In the genomic region with DNA sequence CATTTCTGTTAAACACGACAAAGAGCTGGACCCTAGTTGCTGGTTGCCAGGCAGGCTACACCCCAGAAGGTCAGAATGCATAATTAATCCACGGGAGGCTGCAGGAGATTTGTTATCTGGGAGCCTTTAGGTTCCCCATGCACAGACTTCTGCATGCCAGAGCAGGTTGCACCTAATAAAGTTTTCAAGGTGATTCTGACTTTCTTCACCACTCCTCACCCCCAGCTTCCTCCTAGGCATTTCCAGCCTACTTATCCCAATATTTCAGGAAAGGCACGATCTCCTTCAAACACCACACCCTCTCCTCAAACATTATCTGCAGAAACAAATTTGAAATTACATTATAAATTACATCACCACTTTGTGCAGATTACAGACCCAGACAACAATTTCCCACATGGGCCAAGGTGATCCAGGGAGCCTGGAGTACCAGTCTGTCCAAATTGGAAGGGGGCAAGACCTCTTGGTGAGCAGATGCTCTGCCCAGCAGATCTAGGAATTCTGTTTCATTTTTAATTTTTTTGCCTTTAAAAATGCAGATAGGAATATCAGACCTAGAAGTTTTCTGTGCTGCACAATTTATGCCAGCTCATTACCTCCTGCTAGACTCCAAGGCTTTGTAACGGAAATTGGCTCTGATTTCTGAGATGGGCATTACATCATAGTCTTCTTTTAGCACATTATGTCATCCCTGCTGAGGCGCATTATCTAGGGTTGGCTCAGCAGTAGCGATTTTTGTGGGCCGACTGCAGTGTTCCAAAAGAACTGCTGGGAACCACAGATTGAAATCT, we compare ENCODE assay signal across 10 cellular contexts.
A peak's percentile ranks its signal among the peaks of the same experiment; 100 is the strongest.
DNase-seq lines count a peak whose midpoint lies in the region; ATAC-seq and TF ChIP-seq lines count a peak whose summit lies in the region.
"Had no signal": no experiment of that assay in that cellular context is flagged by ENCODE, and none has a peak within 500 bp of the region (broad histone marks: within the 10 kb centered on the region; RNA-seq: fewer than 3 reads in every experiment).

No MANE protein-coding gene starts in this region.

- in situ Hi-C loops in KBM-7 (cut with MboI; ENCODE audit: low pct_unique_long_range_greater_than_20kb, low sequenced_read_pairs), result no loop called here

- intact Hi-C loops in body of pancreas (cut with DNase I) (no loop called here), testis (cut with DNase I; ENCODE audit: low total_unique reads) (no loop called here)

- TF ChIP-seq CTCF in body of pancreas (IDR thresholded peaks at IDR 0.05) (no peak), testis (IDR thresholded peaks at IDR 0.05) (no peak)

- WGBS in body of pancreas, 2 donors, result 25 to 28% methylated on average over 7 of the region's 7 CpGs
- WGBS in testis, 2 donors, result 34 to 40% methylated on average over 7 of the region's 7 CpGs

- TF ChIP-seq POLR2A in body of pancreas (IDR thresholded peaks at IDR 0.05) (no peak), testis (IDR thresholded peaks at IDR 0.05) (no peak)

- H3K27me3 ChIP-seq in body of pancreas (no peaks in the 10 kb centered on the region), testis (no peaks in the 10 kb centered on the region)

- peak; percentile 89 for ATAC-seq in body of pancreas
- no peak for ATAC-seq in GM21528 (IDR thresholded peaks at IDR 0.05; ENCODE audit: low FRiP score, unreplicated experiment)

- peaks cover 7% of the 10 kb centered on the region for H3K4me1 ChIP-seq in body of pancreas
- H3K4me1 ChIP-seq in testis, result peaks cover 6% of the 10 kb centered on the region

- DNase-seq in DMS53 (lab: John Stamatoyannopoulos, UW), result peak; percentile 49
- DNase-seq in DMS53 treated with DMSO at 0.1 percent for 48 hours (lab: John Stamatoyannopoulos, UW; ENCODE audit: unreplicated experiment), result no peak
- DNase-seq in body of pancreas, result peak; percentile 22 to 50 (median 40)
- DNase-seq in iris pigment epithelial cell (ENCODE audit: low read depth), result peak; percentile 82
- peak; percentile 75 for DNase-seq in testis
- no peak for DNase-seq in COLO829 (ENCODE audit: low spot score)
- no peak for DNase-seq in KBM-7

- H3K9me3 ChIP-seq in body of pancreas, result no peaks in the 10 kb centered on the region
- H3K9me3 ChIP-seq in testis, result no peaks in the 10 kb centered on the region

- H3K36me3 ChIP-seq in body of pancreas (replicated peaks in 1 of 2; ENCODE audit: insufficient read depth in 1 of 2, low read depth in 2 of 2) (no peaks in the 10 kb centered on the region), testis (ENCODE audit: low read depth, missing control alignments) (no peaks in the 10 kb centered on the region)

- no peak overlapping the region for H3K4me3 ChIP-seq in body of pancreas
- H3K4me3 ChIP-seq in testis, result no peak overlapping the region

- H3K27ac ChIP-seq in body of pancreas (peak overlapping the region in 2 of 4 donors; percentile 42 to 56), testis (no peak overlapping the region)
- H3K27ac ChIP-seq: 22Rv1, HL-60 had no signal

Comparison
In these comparisons a context has a peak if more than half of its experiments do, and no peak if none do; other contexts are left out.
1. DNase-seq: peak in DMS53 (single experiment), body of pancreas (4 of 4), iris pigment epithelial cell (single experiment) and testis (single experiment); none in DMS53 treated with DMSO at 0.1 percent for 48 hours (single experiment), COLO829 (single experiment) and KBM-7 (single experiment).